ENCODE assay signal across 8 cellular contexts in genomic region chr1:235632538-235633219, GRCh38. TPM values are rescaled to one million over a fixed set of nuclear protein-coding genes. Genes with fewer than 3 reads are reported as not detected.
DNase-seq lines count a peak whose midpoint lies in the region; ATAC-seq lines count a peak whose summit lies in the region.

No MANE protein-coding gene starts in this region.

- H3K27ac Mint-ChIP-seq in activated naive CD4-positive, alpha-beta T cell treated with anti-CD3 and anti-CD28 coated beads, Interleukin-2, amount 50 U/mL, for 72 hours, result no peak overlapping the region

- H3K36me3 Mint-ChIP-seq in activated naive CD4-positive, alpha-beta T cell treated with anti-CD3 and anti-CD28 coated beads, Interleukin-2, amount 50 U/mL, for 72 hours, result no peaks in the 10 kb centered on the region

- no peak for DNase-seq in activated naive CD4-positive, alpha-beta T cell treated with anti-CD3 and anti-CD28 coated beads, Interleukin-2, amount 50 U/mL, for 72 hours (ENCODE audit: low spot score in 2 of 2)
- DNase-seq in activated naive CD4-positive, alpha-beta T cell treated with anti-CD3 and anti-CD28 coated beads, Interleukin-2, amount 50 U/mL, for 16 hours, result no peak
- DNase-seq in SJSA1 (ENCODE audit: low read depth in 1 of 2, low spot score in 2 of 2) (peak in 1 of 2 experiments; percentile 93), iris pigment epithelial cell (ENCODE audit: low read depth) (peak; percentile 62), DMS114 treated with DMSO at 0.1 percent for 48 hours (lab: John Stamatoyannopoulos, UW; ENCODE audit: unreplicated experiment) (no peak), NCI-H2196 treated with DMSO at 0.1 percent for 48 hours (lab: John Stamatoyannopoulos, UW; ENCODE audit: unreplicated experiment) (no peak)
- no peak for DNase-seq in activated T-cell treated with anti-CD3 and anti-CD28 coated beads, Interleukin-2, amount 50 U/mL, for 1 hour

- no peaks in the 10 kb centered on the region for H3K36me3 ChIP-seq in SJSA1

- ATAC-seq in activated naive CD4-positive, alpha-beta T cell treated with anti-CD3 and anti-CD28 coated beads, Interleukin-2, amount 50 U/mL, for 72 hours, result peak; percentile 54 to 72
- ATAC-seq in HG03039 (IDR thresholded peaks at IDR 0.05; ENCODE audit: unreplicated experiment), result peak; percentile 56

- no peaks in the 10 kb centered on the region for H3K9me3 ChIP-seq in SJSA1 (replicated peaks)

- H3K9me3 Mint-ChIP-seq in activated naive CD4-positive, alpha-beta T cell treated with anti-CD3 and anti-CD28 coated beads, Interleukin-2, amount 50 U/mL, for 72 hours, result no peaks in the 10 kb centered on the region

- peaks cover 21% of the 10 kb centered on the region for H3K4me1 ChIP-seq in SJSA1 (replicated peaks)

- no peaks in the 10 kb centered on the region for H3K27me3 ChIP-seq in SJSA1 (replicated peaks)

- H3K27ac ChIP-seq in SJSA1, result peak overlapping the region; percentile 89

- H3K4me3 ChIP-seq in SJSA1, result peak overlapping the region; percentile 32

RNA-seq across cellular contexts. Expression of gene GNG4, which starts 16.9 kb away (rescaled TPM):
- under 1 TPM; 0.70 to 0.75 TPM for total RNA-seq in activated naive CD4-positive, alpha-beta T cell treated with anti-CD3 and anti-CD28 coated beads, Interleukin-2, amount 50 U/mL, for 72 hours
- total RNA-seq in SJSA1 (2014; rRNA removed; shearing (Covaris generic)), result 2.3 and 4.2 TPM in 2 replicates
